ENCODE assay signal across 10 cellular contexts in the genomic region with DNA sequence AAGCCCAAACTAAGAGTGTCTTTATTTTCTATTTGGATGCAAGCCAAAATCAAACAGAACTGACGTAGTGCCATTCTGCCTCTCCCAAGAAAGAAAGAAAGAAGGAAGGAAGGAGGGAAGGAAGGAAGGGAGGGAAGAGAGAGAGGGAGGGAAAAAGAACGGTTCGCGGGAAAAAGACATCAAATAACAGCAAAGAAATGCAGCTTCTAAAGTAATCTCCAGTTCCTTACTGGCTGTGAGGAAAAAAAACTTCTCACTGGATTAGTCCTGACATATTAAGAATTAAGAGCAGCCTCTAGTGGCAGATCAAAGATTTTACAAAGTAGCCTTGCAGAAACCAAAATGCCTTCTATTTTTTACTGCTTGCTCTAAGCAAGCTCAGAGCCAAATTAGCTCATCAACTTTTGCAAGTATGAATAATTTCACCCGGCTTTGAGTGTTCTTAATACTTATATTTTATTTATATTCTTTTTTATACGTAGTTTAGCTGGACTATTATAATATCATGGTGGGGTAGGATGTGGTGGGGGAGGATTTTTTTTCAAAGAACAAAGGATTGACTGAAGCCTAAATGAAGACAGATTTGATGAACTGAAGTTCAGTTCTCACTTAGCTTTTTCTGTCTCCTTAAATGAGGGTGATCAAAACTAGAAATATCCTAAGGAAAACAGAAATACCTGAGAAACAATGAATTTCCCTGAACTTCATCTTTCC. TPM values are rescaled to one million over a fixed set of nuclear protein-coding genes. Genes with fewer than 3 reads are reported as not detected.
A peak's percentile ranks its signal among the peaks of the same experiment; 100 is the strongest.
DNase-seq lines count a peak whose midpoint lies in the region; ATAC-seq, FAIRE-seq and TF ChIP-seq lines count a peak whose summit lies in the region.
"Had no signal": no experiment of that assay in that cellular context is flagged by ENCODE, and none has a peak within 500 bp of the region (broad histone marks: within the 10 kb centered on the region; RNA-seq: fewer than 3 reads in every experiment).

No MANE protein-coding gene starts in this region.

- no peak overlapping the region for H3K4me3 ChIP-seq in K562

- WGBS in K562 (ENCODE audit: insufficient coverage, low coverage, missing lambda C conversion rate) = 0% methylated on average over 6 of the region's 6 CpGs

- H3K36me3 ChIP-seq in K562 (ENCODE audit: control insufficient read depth, insufficient read depth, low read length) = no peaks in the 10 kb centered on the region

- no peaks in the 10 kb centered on the region for H3K9me1 ChIP-seq in K562 (ENCODE audit: control insufficient read depth, insufficient read depth, low read length)

- no peak overlapping the region for H3K4me2 ChIP-seq in K562 (ENCODE audit: insufficient read depth, low read length)

- BruUV-seq in K562 (replicated peaks; lab: Mats Ljungman, UMichigan) = no TSS peak

- no peaks in the 10 kb centered on the region for H4K20me1 ChIP-seq in K562 (replicated peaks; ENCODE audit: control insufficient read depth, insufficient read depth, low read length)

- TF ChIP-seq CTCF in LNCAP (IDR thresholded peaks at IDR 0.05) (peak; percentile 63), K562 (IDR thresholded peaks at IDR 0.05 in 2 of 3, conservative IDR thresholded peaks at IDR 0.05 in 1 of 3; ENCODE audit: insufficient read depth in 2 of 3, low read depth in 1 of 3, low read length in 3 of 3) (peak in 1 of 3 experiments; percentile 48; a peak in 2 of 6 replicates)

- H3K27me3 Mint-ChIP-seq in activated CD4-positive, alpha-beta T cell treated with anti-CD3 and anti-CD28 coated beads, Interleukin-2, amount 10 ng/mL, durations not matched to agents 7 days and 5 days = peaks cover 4% of the 10 kb centered on the region
- H3K27me3 Mint-ChIP-seq: IgD-negative memory B cell had no signal

- no peak for FAIRE-seq in K562 (lab: Jason Lieb, UNC)

- H3K27ac ChIP-seq in K562 (ENCODE audit: extremely low read depth, low read depth, low read length) = no peak overlapping the region

- H3K9me3 ChIP-seq in K562 (replicated peaks; ENCODE audit: control insufficient read depth, insufficient read depth, low read depth, low read length) = no peaks in the 10 kb centered on the region

- in situ Hi-C loops in K562 (cut with MboI) = no loop called here

- TF ChIP-seq RAD21 in K562 (CRISPR knock-in tag; conservative IDR thresholded peaks at IDR 0.05 in 1 of 2, IDR thresholded peaks at IDR 0.05 in 1 of 2) = no peak

- no peak overlapping the region for H2AFZ ChIP-seq in K562 (ENCODE audit: low read depth, low read length)

- no peaks in the 10 kb centered on the region for H3K79me2 ChIP-seq in K562 (ENCODE audit: control insufficient read depth, insufficient read depth, low read length)

- intact Hi-C loops in K562 (cut with micrococcal nuclease) = no loop called here

- POLR2A ChIA-PET in K562 (lab: Yijun Ruan, JAX) = no interaction called here
- POLR2A ChIA-PET in activated CD4-positive, alpha-beta T cell treated with anti-CD3 and anti-CD28 coated beads, Interleukin-2, amount 10 ng/mL, durations not matched to agents 7 days and 5 days (lab: Charles Lee) = no interaction called here

- ATAC-seq in K562 (peak; percentile 64), left lobe of liver (peak; percentile 83), GM19467 (IDR thresholded peaks at IDR 0.05; ENCODE audit: unreplicated experiment) (no peak), GM21515 (IDR thresholded peaks at IDR 0.05; ENCODE audit: unreplicated experiment) (no peak)

- no peaks in the 10 kb centered on the region for H3K4me1 Mint-ChIP-seq in activated CD4-positive, alpha-beta T cell treated with anti-CD3 and anti-CD28 coated beads, Interleukin-2, amount 10 ng/mL, durations not matched to agents 7 days and 5 days
- H3K4me1 Mint-ChIP-seq: memory B cell had no signal

- peak; percentile 40 for DNase-seq in DMS114 treated with DMSO at 0.1 percent for 48 hours (lab: John Stamatoyannopoulos, UW; ENCODE audit: unreplicated experiment)
- peak in 2 of 4 experiments; percentile 4 to 12 for DNase-seq in K562 (ENCODE audit: extremely low read depth in 1 of 4, low spot score in 3 of 4)
- no peak for DNase-seq in left lobe of liver (ENCODE audit: low spot score)
- no peak for DNase-seq in T-helper 2 cell
- no peak for DNase-seq in activated CD4-positive, alpha-beta T cell treated with anti-CD3 and anti-CD28 coated beads, Interleukin-2, amount 10 ng/mL, durations not matched to agents 7 days and 5 days

- TF ChIP-seq POLR2A in K562 (conservative IDR thresholded peaks at IDR 0.05) = no peak

- H3K4me3 Mint-ChIP-seq in activated CD4-positive, alpha-beta T cell treated with anti-CD3 and anti-CD28 coated beads, Interleukin-2, amount 10 ng/mL, durations not matched to agents 7 days and 5 days = no peak overlapping the region
- H3K4me3 Mint-ChIP-seq: IgD-negative memory B cell, memory B cell had no signal

- peaks cover 2 to 10% of the 10 kb centered on the region in 2 experiments; a peak in 2 of 5 replicates for H3K27me3 ChIP-seq in K562 (ENCODE audit: control insufficient read depth in 2 of 2, insufficient read depth in 2 of 2, low read length in 2 of 2)

- TF ChIP-seq EP300 in K562 (IDR thresholded peaks at IDR 0.05; ENCODE audit: low read length) = no peak

- CTCF ChIA-PET in K562 (lab: Yijun Ruan, JAX; ENCODE audit: low intra/inter-chr PET ratio) = no interaction called here
- CTCF ChIA-PET in activated CD4-positive, alpha-beta T cell treated with anti-CD3 and anti-CD28 coated beads, Interleukin-2, amount 10 ng/mL, durations not matched to agents 7 days and 5 days (lab: Charles Lee) = no interaction called here

- H3K36me3 Mint-ChIP-seq in activated CD4-positive, alpha-beta T cell treated with anti-CD3 and anti-CD28 coated beads, Interleukin-2, amount 10 ng/mL, durations not matched to agents 7 days and 5 days (ENCODE audit: low read depth) = no peaks in the 10 kb centered on the region
- H3K36me3 Mint-ChIP-seq: IgD-negative memory B cell, memory B cell had no signal

- H3K9me3 Mint-ChIP-seq in activated CD4-positive, alpha-beta T cell treated with anti-CD3 and anti-CD28 coated beads, Interleukin-2, amount 10 ng/mL, durations not matched to agents 7 days and 5 days = no peaks in the 10 kb centered on the region
- H3K9me3 Mint-ChIP-seq: IgD-negative memory B cell, memory B cell had no signal

- H3K4me1 ChIP-seq in K562 (replicated peaks in 1 of 2; ENCODE audit: control insufficient read depth in 2 of 2, insufficient read depth in 2 of 2, low read length in 2 of 2) = peaks cover 0 to 6% of the 10 kb centered on the region in 2 experiments; a peak in 2 of 5 replicates

- H3K27ac Mint-ChIP-seq in activated CD4-positive, alpha-beta T cell treated with anti-CD3 and anti-CD28 coated beads, Interleukin-2, amount 10 ng/mL, durations not matched to agents 7 days and 5 days = no peak overlapping the region
- H3K27ac Mint-ChIP-seq: IgD-negative memory B cell, memory B cell had no signal

- no peak overlapping the region for H3K9ac ChIP-seq in K562 (ENCODE audit: insufficient read depth in 1 of 2, low read depth in 2 of 2, low read length in 2 of 2)

TF ChIP-seq in K562, 482 proteins besides CTCF, POLR2A, EP300 and RAD21 (continues in another document):
- TF ChIP-seq FOXP1 (CRISPR knock-in tag; IDR thresholded peaks at IDR 0.05) (no peak), HMG20A (CRISPR knock-in tag; conservative IDR thresholded peaks at IDR 0.05) (no peak), ZNF12 (CRISPR knock-in tag; IDR thresholded peaks at IDR 0.05) (no peak), ZNF146 (CRISPR knock-in tag; IDR thresholded peaks at IDR 0.05; ENCODE audit: unreplicated experiment) (no peak), DDX20 (tag; IDR thresholded peaks at IDR 0.05; ENCODE audit: low read depth) (no peak), CREM (IDR thresholded peaks at IDR 0.05; ENCODE audit: low read depth) (no peak)

RNA-seq across cellular contexts. Expression of a gene that starts 36.6 kb away (rescaled TPM):
- not detected in 2 replicates for total RNA-seq in K562 (2011; cell fraction: chromatin; rRNA removed; ENCODE audit: low replicate concordance)
- not detected in 2 replicates for total RNA-seq in K562 (2011; cell fraction: nucleolus; rRNA removed)
- total RNA-seq in K562 (2011; cell fraction: nucleoplasm; rRNA removed) = not detected in 2 replicates
- not detected in 2 replicates for total RNA-seq in K562 (2014; rRNA removed)
- total RNA-seq in K562 (2014; rRNA removed; fragmentation: Illumina TruSeq; extraction: Trizol) = not detected in 2 replicates
- total RNA-seq in K562 (2015; rRNA removed; fragmentation: Illumina TruSeq; extraction: Trizol) = not detected in 2 replicates
- not detected in 2 replicates for total RNA-seq in K562 (2021)
- polyA plus RNA-seq in K562 (2011; rRNA removed) = 0.08 TPM in 1 of 2 replicates, not detected in the other
- polyA plus RNA-seq in K562 (2011; cell fraction: cytosol; rRNA removed) = 0.04 and 0.13 TPM in 2 replicates
- polyA plus RNA-seq in K562 (2011; cell fraction: nucleus; rRNA removed) = 0.04 and 0.09 TPM in 2 replicates
- polyA plus RNA-seq in K562 (2012) = not detected in 2 replicates
- polyA plus RNA-seq in K562 (2014; fragmentation: Illumina TruSeq; extraction: Trizol) = not detected in 2 replicates
- not detected for polyA plus RNA-seq in K562 (2014; fragmentation: Nextera tagmentation; extraction: Ambion mirVana)
- 0.40 TPM in 1 of 2 replicates, not detected in the other for polyA plus RNA-seq in K562 (2014; rRNA removed)
- polyA minus RNA-seq in K562 (2011; rRNA and poly(A)+ RNA removed) = not detected in 2 replicates
- polyA minus RNA-seq in K562 (2011; cell fraction: cytosol; rRNA and poly(A)+ RNA removed) = not detected in 2 replicates
- not detected in 2 replicates for polyA minus RNA-seq in K562 (2011; cell fraction: nucleus; rRNA and poly(A)+ RNA removed)
- not detected for total RNA-seq in left lobe of liver
- not detected for total RNA-seq in activated CD4-positive, alpha-beta T cell treated with anti-CD3 and anti-CD28 coated beads, Interleukin-2, amount 10 ng/mL, durations not matched to agents 7 days and 5 days
- polyA plus RNA-seq: IgD-negative memory B cell had no signal

Comparison
In these comparisons a context has a peak if more than half of its experiments do, and no peak if none do; other contexts are left out.
1. ATAC-seq: peak in K562 (single experiment) and left lobe of liver (single experiment); none in GM19467 (single experiment) and GM21515 (single experiment).